ENCODE assay signal across 15 cellular contexts in the genomic region with DNA sequence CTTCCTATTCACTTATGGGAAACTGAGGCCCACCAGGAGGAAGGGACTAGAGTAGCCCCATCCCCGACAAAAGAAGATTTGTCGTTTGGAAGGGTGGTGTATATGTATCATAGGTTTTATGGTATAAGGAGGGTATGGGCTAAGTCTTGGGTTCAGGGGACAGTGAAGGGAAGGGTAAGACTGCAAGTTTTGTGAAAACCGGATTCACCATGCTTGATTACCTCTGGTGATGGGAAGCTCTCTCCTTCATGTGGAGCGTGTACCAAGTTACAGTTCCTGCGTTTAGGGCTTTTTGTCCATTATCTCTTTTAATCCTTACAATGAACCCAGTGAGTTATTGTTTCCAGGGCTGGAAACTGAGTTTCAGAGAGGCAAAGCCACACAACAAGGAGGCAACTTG. TPM values are rescaled to one million over a fixed set of nuclear protein-coding genes. Genes with fewer than 3 reads are reported as not detected.
DNase-seq lines count a peak whose midpoint lies in the region; ATAC-seq, FAIRE-seq and TF ChIP-seq lines count a peak whose summit lies in the region.
"Had no signal": no experiment of that assay in that cellular context is flagged by ENCODE, and none has a peak within 500 bp of the region (broad histone marks: within the 10 kb centered on the region; RNA-seq: fewer than 3 reads in every experiment).

No MANE protein-coding gene starts in this region.

- peaks cover 55% of the 10 kb centered on the region for H3K4me1 ChIP-seq in CD8-positive, alpha-beta memory T cell (ENCODE audit: insufficient read depth, low read length)
- peaks cover 11% of the 10 kb centered on the region for H3K4me1 ChIP-seq in IMR-90 (ENCODE audit: control insufficient read depth, insufficient read depth, low read length)
- peaks cover 47 to 56% of the 10 kb centered on the region in 2 experiments for H3K4me1 ChIP-seq in K562 (replicated peaks in 1 of 2; ENCODE audit: control insufficient read depth in 2 of 2, insufficient read depth in 2 of 2, low read length in 2 of 2)

- peaks cover 0 to 24% (median 2%) of the 10 kb centered on the region in 3 donors for H3K36me3 Mint-ChIP-seq in CD8-positive, alpha-beta memory T cell
- H3K36me3 Mint-ChIP-seq in osteocyte (ENCODE audit: unreplicated experiment), result no peaks in the 10 kb centered on the region

- H2AK5ac ChIP-seq in IMR-90 (ENCODE audit: low read depth, low read length), result no peak overlapping the region

- no peak for ATAC-seq in IMR-90 (ENCODE audit: low read depth)
- no peak for ATAC-seq in K562
- ATAC-seq in HG03460 (IDR thresholded peaks at IDR 0.05; ENCODE audit: unreplicated experiment), result no peak
- ATAC-seq: sciatic nerve had no signal

- intact Hi-C loops in IMR-90 (cut with micrococcal nuclease) (no loop called here), K562 (cut with micrococcal nuclease) (no loop called here)

- H3K23ac ChIP-seq in IMR-90 (ENCODE audit: low read depth, low read length), result 0 out of 2 replicates have a peak overlapping the region, but pooled peaks have one; percentile 64

- no peak overlapping the region for H3K56ac ChIP-seq in IMR-90 (ENCODE audit: extremely low read depth, insufficient read depth, low read length)

- no peak overlapping the region for H2AK9ac ChIP-seq in IMR-90 (replicated peaks; ENCODE audit: low read depth, low read length, poor library complexity)

- CTCF ChIA-PET in CD8-positive, alpha-beta memory T cell (lab: Charles Lee), result interaction anchor here (0.8 to 1.1 kb wide), 2 partner anchors 12 to 73 kb away, joined by 3 to 4 read pairs; a partner anchor contains a TSS
- CTCF ChIA-PET in IMR-90 (lab: Yijun Ruan, JAX) (no interaction called here), K562 (lab: Yijun Ruan, JAX; ENCODE audit: low intra/inter-chr PET ratio) (no interaction called here)

- peaks cover 92% of the 10 kb centered on the region for H3K79me2 ChIP-seq in K562 (ENCODE audit: control insufficient read depth, insufficient read depth, low read length)

- H3K4me3 Mint-ChIP-seq in CD8-positive, alpha-beta memory T cell, result peak overlapping the region; percentile 34 to 97 (median 58)
- no peak overlapping the region for H3K4me3 Mint-ChIP-seq in osteocyte (ENCODE audit: unreplicated experiment)

- H3K4ac ChIP-seq in IMR-90 (ENCODE audit: low read depth, low read length), result no peak overlapping the region

- H3K27ac Mint-ChIP-seq in CD8-positive, alpha-beta memory T cell, result peak overlapping the region; percentile 29 to 99 (median 79)
- peak overlapping the region; percentile 54 for H3K27ac Mint-ChIP-seq in osteocyte (ENCODE audit: unreplicated experiment)

- H3K9me1 ChIP-seq in IMR-90 (ENCODE audit: insufficient read depth, low read length) (peaks cover 8% of the 10 kb centered on the region), K562 (ENCODE audit: control insufficient read depth, insufficient read depth, low read length) (no peaks in the 10 kb centered on the region)

- TF ChIP-seq POLR2A in IMR-90 (IDR thresholded peaks at IDR 0.05; ENCODE audit: low read depth, low read length) (no peak), K562 (conservative IDR thresholded peaks at IDR 0.05) (no peak; the same call in 1 of the 2 replicates)

- H3K36me3 ChIP-seq in CD8-positive, alpha-beta memory T cell (ENCODE audit: insufficient read depth, low read length), result peaks cover 6% of the 10 kb centered on the region
- H3K36me3 ChIP-seq in IMR-90 (ENCODE audit: control insufficient read depth, insufficient read depth, low read length), result peaks cover 15% of the 10 kb centered on the region
- peaks cover 63% of the 10 kb centered on the region for H3K36me3 ChIP-seq in K562 (ENCODE audit: control insufficient read depth, insufficient read depth, low read length)

- H2BK5ac ChIP-seq in IMR-90 (ENCODE audit: low read depth, low read length, poor library complexity, severe bottlenecking), result no peak overlapping the region

- H2BK120ac ChIP-seq in IMR-90 (ENCODE audit: low read depth, low read length), result no peak overlapping the region

- no peak for TF ChIP-seq EP300 in K562 (IDR thresholded peaks at IDR 0.05; ENCODE audit: low read length)

- H4K91ac ChIP-seq in IMR-90 (ENCODE audit: insufficient read depth, low read depth, low read length), result no peak overlapping the region

- H2BK20ac ChIP-seq in IMR-90 (ENCODE audit: low read depth, low read length), result no peak overlapping the region

- H3K9ac ChIP-seq in IMR-90 (ENCODE audit: low read depth, low read length), result no peak overlapping the region
- H3K9ac ChIP-seq in K562 (ENCODE audit: insufficient read depth in 1 of 2, low read depth in 2 of 2, low read length in 2 of 2), result peak overlapping the region in 1 of 2 experiments; percentile 76; a peak in 2 of 4 replicates

- peaks cover 56 to 72% (median 59%) of the 10 kb centered on the region in 3 donors for H3K4me1 Mint-ChIP-seq in CD8-positive, alpha-beta memory T cell
- peaks cover 42% of the 10 kb centered on the region for H3K4me1 Mint-ChIP-seq in osteocyte (ENCODE audit: unreplicated experiment)

- H3K14ac ChIP-seq in IMR-90 (replicated peaks; ENCODE audit: low read depth, low read length), result no peak overlapping the region

- no peak overlapping the region for H4K5ac ChIP-seq in IMR-90 (ENCODE audit: low read depth, low read length)

- H3K27me3 Mint-ChIP-seq in CD8-positive, alpha-beta memory T cell, result peaks cover 0 to 2% of the 10 kb centered on the region in 2 donors
- H3K27me3 Mint-ChIP-seq in osteocyte (ENCODE audit: unreplicated experiment), result no peaks in the 10 kb centered on the region

- BruUV-seq in IMR-90 (replicated peaks; lab: Mats Ljungman, UMichigan) (no TSS peak), K562 (replicated peaks; lab: Mats Ljungman, UMichigan) (no TSS peak)

- dilution Hi-C loops in IMR-90 (cut with HindIII; ENCODE audit: low sequenced_read_pairs, unreplicated experiment), result no loop called here

- in situ Hi-C loops in IMR-90 (cut with MboI; ENCODE audit: low sequenced_read_pairs), result no loop called here
- in situ Hi-C loops in K562 (cut with MboI), result no loop called here
- in situ Hi-C loops in ACHN (cut with HindIII; ENCODE audit: low pct_ligation_motif_present, low pct_unique_long_range_greater_than_20kb, low sequenced_read_pairs), result no loop called here

- TF ChIP-seq RAD21 in IMR-90 (IDR thresholded peaks at IDR 0.05; ENCODE audit: low read length), result no peak
- TF ChIP-seq RAD21 in K562 (CRISPR knock-in tag; conservative IDR thresholded peaks at IDR 0.05 in 1 of 2, IDR thresholded peaks at IDR 0.05 in 1 of 2), result no peak

- H3K4me3 ChIP-seq in CD8-positive, alpha-beta memory T cell (ENCODE audit: low read length), result no peak overlapping the region
- H3K4me3 ChIP-seq in IMR-90 (ENCODE audit: insufficient read depth, low read depth, low read length) (no peak overlapping the region), K562 (no peak overlapping the region; the same call in 1 of the 2 replicates)
- H3K4me3 ChIP-seq: PC-9 had no signal

- H3K9me3 Mint-ChIP-seq in CD8-positive, alpha-beta memory T cell, result no peaks in the 10 kb centered on the region
- no peaks in the 10 kb centered on the region for H3K9me3 Mint-ChIP-seq in osteocyte (ENCODE audit: unreplicated experiment)

- DNase-seq in CD8-positive, alpha-beta memory T cell, result no peak
- DNase-seq in IMR-90, result no peak
- no peak for DNase-seq in K562 (ENCODE audit: extremely low read depth in 1 of 4, low spot score in 3 of 4)
- DNase-seq in osteocyte (ENCODE audit: extremely low spot score, unreplicated experiment), result no peak
- no peak for DNase-seq in globus pallidus (ENCODE audit: low spot score)
- no peak for DNase-seq in ACHN
- DNase-seq: activated CD8-positive, alpha-beta memory T cell treated with anti-CD3 and anti-CD28 coated beads for 24 hours; Caco-2; effector CD4-positive, alpha-beta T cell; foreskin fibroblast; HCEC 1CT; NCI-H1417; PC-9 had no signal

- no peak overlapping the region for H3K27ac ChIP-seq in CD8-positive, alpha-beta memory T cell (ENCODE audit: low read depth, low read length)
- H3K27ac ChIP-seq in IMR-90 (ENCODE audit: insufficient read depth, low read length) (no peak overlapping the region), K562 (ENCODE audit: extremely low read depth, low read depth, low read length) (peak overlapping the region; percentile 98; the same call in 2 of the 3 replicates)
- H3K27ac ChIP-seq: PC-9 had no signal

- H2BK15ac ChIP-seq in IMR-90 (ENCODE audit: low read depth, low read length), result no peak overlapping the region

- no peak overlapping the region for H3K18ac ChIP-seq in IMR-90 (ENCODE audit: low read depth, low read length)

- no peak for TF ChIP-seq CTCF in IMR-90 (conservative IDR thresholded peaks at IDR 0.05; ENCODE audit: low read depth, low read length)
- TF ChIP-seq CTCF in K562 (IDR thresholded peaks at IDR 0.05 in 2 of 3, conservative IDR thresholded peaks at IDR 0.05 in 1 of 3; ENCODE audit: insufficient read depth in 2 of 3, low read depth in 1 of 3, low read length in 3 of 3), result no peak
- no peak for TF ChIP-seq CTCF in osteocyte (IDR thresholded peaks at IDR 0.05)

- peaks cover 70% of the 10 kb centered on the region for H4K20me1 ChIP-seq in IMR-90 (ENCODE audit: insufficient read depth, low read length)
- peaks cover 5% of the 10 kb centered on the region; the same call in 1 of the 2 replicates for H4K20me1 ChIP-seq in K562 (replicated peaks; ENCODE audit: control insufficient read depth, insufficient read depth, low read length)

- H2AFZ ChIP-seq in IMR-90 (replicated peaks; ENCODE audit: low read length, poor library complexity), result no peak overlapping the region
- no peak overlapping the region for H2AFZ ChIP-seq in K562 (ENCODE audit: low read depth, low read length)
- H2AFZ ChIP-seq: PC-9 had no signal

- FAIRE-seq in K562 (lab: Jason Lieb, UNC), result peak; percentile 23

- no peaks in the 10 kb centered on the region for H3K27me3 ChIP-seq in CD8-positive, alpha-beta memory T cell (ENCODE audit: insufficient read depth, low read length, poor library complexity, severe bottlenecking)
- H3K27me3 ChIP-seq in IMR-90 (ENCODE audit: control insufficient read depth, insufficient read depth, low read length), result no peaks in the 10 kb centered on the region
- H3K27me3 ChIP-seq in K562 (ENCODE audit: control insufficient read depth in 2 of 2, insufficient read depth in 2 of 2, low read length in 2 of 2), result no peaks in the 10 kb centered on the region

- H3K4me2 ChIP-seq in IMR-90 (ENCODE audit: low read depth, low read length) (no peak overlapping the region), K562 (ENCODE audit: insufficient read depth, low read length) (peak overlapping the region; percentile 50)
- H3K4me2 ChIP-seq: PC-9 had no signal

- H3K9me3 ChIP-seq in CD8-positive, alpha-beta memory T cell (ENCODE audit: low read length), result no peaks in the 10 kb centered on the region
- H3K9me3 ChIP-seq in IMR-90 (ENCODE audit: control insufficient read depth, insufficient read depth, low read length) (no peaks in the 10 kb centered on the region), K562 (replicated peaks; ENCODE audit: control insufficient read depth, insufficient read depth, low read depth, low read length) (no peaks in the 10 kb centered on the region)
- H3K9me3 ChIP-seq: Caco-2 had no signal

- peaks cover 5 to 64% of the 10 kb centered on the region in 2 experiments; a peak in 3 of 4 replicates for H3K79me1 ChIP-seq in IMR-90 (ENCODE audit: low read depth in 1 of 2, low read length in 2 of 2)

- POLR2A ChIA-PET in CD8-positive, alpha-beta memory T cell (lab: Charles Lee), result no interaction called here
- POLR2A ChIA-PET in IMR-90 (lab: Charles Lee; ENCODE audit: unreplicated experiment) (no interaction called here), K562 (lab: Yijun Ruan, JAX) (interaction anchor here (1.2 kb wide), 1 partner anchor 47 kb away, joined by 3 read pairs; no protein-coding TSS in a partner anchor)

- WGBS in IMR-90 (ENCODE audit: extremely low coverage in 2 of 2, insufficient read length in 1 of 2), 2 experiments, result 90 to 100% methylated on average over 1 to 2 of the region's 5 CpGs
- WGBS in K562 (ENCODE audit: insufficient coverage, low coverage, missing lambda C conversion rate), result 89% methylated on average over 5 of the region's 5 CpGs

- no peak overlapping the region for H4K8ac ChIP-seq in IMR-90 (ENCODE audit: low read depth in 2 of 2, low read length in 2 of 2)

RNA-seq across cellular contexts. Expression of a gene that starts 3.8 kb away (rescaled TPM):
- 100 to 1,000 TPM; 154 to 170 TPM for total RNA-seq in CD8-positive, alpha-beta memory T cell
- polyA plus RNA-seq in CD8-positive, alpha-beta memory T cell, result 61.8 TPM
- total RNA-seq in IMR-90 (2012; rRNA removed), result 61.1 and 66.9 TPM in 2 replicates
- 88.8 and 126 TPM in 2 replicates for polyA plus RNA-seq in IMR-90 (2012; rRNA removed)
- polyA plus RNA-seq in IMR-90 (2012; cell fraction: cytosol; rRNA removed), result 92.1 and 92.3 TPM in 2 replicates
- polyA plus RNA-seq in IMR-90 (2012; cell fraction: nucleus; rRNA removed; ENCODE audit: low replicate concordance), result 91.0 and 119 TPM in 2 replicates
- 123 and 279 TPM in 2 replicates for total RNA-seq in K562 (2011; cell fraction: chromatin; rRNA removed; ENCODE audit: low replicate concordance)
- 127 and 148 TPM in 2 replicates for total RNA-seq in K562 (2011; cell fraction: nucleolus; rRNA removed)
- total RNA-seq in K562 (2011; cell fraction: nucleoplasm; rRNA removed), result 106 and 127 TPM in 2 replicates
- total RNA-seq in K562 (2014; rRNA removed), result 207 and 522 TPM in 2 replicates
- 98.6 and 104 TPM in 2 replicates for total RNA-seq in K562 (2014; rRNA removed; fragmentation: Illumina TruSeq; extraction: Trizol)
- 112 and 114 TPM in 2 replicates for total RNA-seq in K562 (2015; rRNA removed; fragmentation: Illumina TruSeq; extraction: Trizol)
- 248 and 261 TPM in 2 replicates for total RNA-seq in K562 (2021)
- polyA plus RNA-seq in K562 (2011; rRNA removed), result 92.0 and 102 TPM in 2 replicates
- polyA plus RNA-seq in K562 (2011; cell fraction: cytosol; rRNA removed), result 80.7 and 337 TPM in 2 replicates
- 119 and 149 TPM in 2 replicates for polyA plus RNA-seq in K562 (2011; cell fraction: nucleus; rRNA removed)
- 109 and 183 TPM in 2 replicates for polyA plus RNA-seq in K562 (2012)
- 169 and 182 TPM in 2 replicates for polyA plus RNA-seq in K562 (2014; fragmentation: Illumina TruSeq; extraction: Trizol)
- 10 to 100 TPM; 16.7 to 22.6 TPM for polyA plus RNA-seq in K562 (2014; fragmentation: Nextera tagmentation; extraction: Ambion mirVana)
- polyA plus RNA-seq in K562 (2014; rRNA removed), result 148 and 251 TPM in 2 replicates
- polyA minus RNA-seq in K562 (2011; rRNA and poly(A)+ RNA removed), result 55.1 and 66.5 TPM in 2 replicates
- polyA minus RNA-seq in K562 (2011; cell fraction: cytosol; rRNA and poly(A)+ RNA removed), result 131 and 134 TPM in 2 replicates
- polyA minus RNA-seq in K562 (2011; cell fraction: nucleus; rRNA and poly(A)+ RNA removed), result 72.3 and 93.4 TPM in 2 replicates
- 61.9 and 68.9 TPM in 2 replicates for total RNA-seq in osteocyte

RNA-seq across cellular contexts. Expression of a gene that starts 12.8 kb away (rescaled TPM):
- 1 to 10 TPM; 2.5 to 3.3 TPM for total RNA-seq in CD8-positive, alpha-beta memory T cell
- polyA plus RNA-seq in CD8-positive, alpha-beta memory T cell, result 4.6 TPM
- 0.56 and 0.90 TPM in 2 replicates for total RNA-seq in IMR-90 (2012; rRNA removed)
- polyA plus RNA-seq in IMR-90 (2012; rRNA removed), result 1.6 TPM in 2 replicates
- polyA plus RNA-seq in IMR-90 (2012; cell fraction: cytosol; rRNA removed), result 2.0 and 2.9 TPM in 2 replicates
- 3.4 and 4.5 TPM in 2 replicates for polyA plus RNA-seq in IMR-90 (2012; cell fraction: nucleus; rRNA removed; ENCODE audit: low replicate concordance)
- total RNA-seq in K562 (2011; cell fraction: chromatin; rRNA removed; ENCODE audit: low replicate concordance), result 2.8 and 3.4 TPM in 2 replicates
- total RNA-seq in K562 (2011; cell fraction: nucleolus; rRNA removed), result 3.5 and 5.0 TPM in 2 replicates
- 2.3 and 3.4 TPM in 2 replicates for total RNA-seq in K562 (2011; cell fraction: nucleoplasm; rRNA removed)
- total RNA-seq in K562 (2014; rRNA removed), result 6.2 and 8.7 TPM in 2 replicates
- 5.4 and 6.1 TPM in 2 replicates for total RNA-seq in K562 (2014; rRNA removed; fragmentation: Illumina TruSeq; extraction: Trizol)
- 6.0 and 6.5 TPM in 2 replicates for total RNA-seq in K562 (2015; rRNA removed; fragmentation: Illumina TruSeq; extraction: Trizol)
- total RNA-seq in K562 (2021), result 6.4 and 7.6 TPM in 2 replicates
- polyA plus RNA-seq in K562 (2011; rRNA removed), result 4.5 and 7.8 TPM in 2 replicates
- polyA plus RNA-seq in K562 (2011; cell fraction: cytosol; rRNA removed), result 7.5 and 9.8 TPM in 2 replicates
- polyA plus RNA-seq in K562 (2011; cell fraction: nucleus; rRNA removed), result 7.9 and 8.8 TPM in 2 replicates
- polyA plus RNA-seq in K562 (2012), result 9.6 and 13.5 TPM in 2 replicates
- 8.5 and 10.4 TPM in 2 replicates for polyA plus RNA-seq in K562 (2014; fragmentation: Illumina TruSeq; extraction: Trizol)
- polyA plus RNA-seq in K562 (2014; fragmentation: Nextera tagmentation; extraction: Ambion mirVana), result 10 to 100 TPM; 13.0 to 15.6 TPM
- 14.0 and 15.7 TPM in 2 replicates for polyA plus RNA-seq in K562 (2014; rRNA removed)
- 1.2 and 1.8 TPM in 2 replicates for polyA minus RNA-seq in K562 (2011; rRNA and poly(A)+ RNA removed)
- 1.1 and 1.3 TPM in 2 replicates for polyA minus RNA-seq in K562 (2011; cell fraction: cytosol; rRNA and poly(A)+ RNA removed)
- polyA minus RNA-seq in K562 (2011; cell fraction: nucleus; rRNA and poly(A)+ RNA removed), result 1.5 and 1.8 TPM in 2 replicates
- 0.29 and 0.62 TPM in 2 replicates for total RNA-seq in osteocyte

RNA-seq across cellular contexts. Expression of a gene that starts 14.2 kb away (rescaled TPM):
- 1 to 10 TPM; 2.7 to 3.7 TPM for total RNA-seq in CD8-positive, alpha-beta memory T cell
- polyA plus RNA-seq in CD8-positive, alpha-beta memory T cell, result 0.71 TPM
- total RNA-seq in IMR-90 (2012; rRNA removed), result 5.3 and 5.7 TPM in 2 replicates
- 17.4 and 19.4 TPM in 2 replicates for polyA plus RNA-seq in IMR-90 (2012; rRNA removed)
- polyA plus RNA-seq in IMR-90 (2012; cell fraction: cytosol; rRNA removed), result 16.9 and 38.3 TPM in 2 replicates
- 11.9 and 20.0 TPM in 2 replicates for polyA plus RNA-seq in IMR-90 (2012; cell fraction: nucleus; rRNA removed; ENCODE audit: low replicate concordance)
- 9.6 and 30.7 TPM in 2 replicates for total RNA-seq in K562 (2011; cell fraction: chromatin; rRNA removed; ENCODE audit: low replicate concordance)
- 33.3 and 36.9 TPM in 2 replicates for total RNA-seq in K562 (2011; cell fraction: nucleolus; rRNA removed)
- 17.6 and 21.3 TPM in 2 replicates for total RNA-seq in K562 (2011; cell fraction: nucleoplasm; rRNA removed)
- 9.3 and 20.1 TPM in 2 replicates for total RNA-seq in K562 (2014; rRNA removed)
- 6.9 and 7.2 TPM in 2 replicates for total RNA-seq in K562 (2014; rRNA removed; fragmentation: Illumina TruSeq; extraction: Trizol)
- total RNA-seq in K562 (2015; rRNA removed; fragmentation: Illumina TruSeq; extraction: Trizol), result 7.2 and 8.3 TPM in 2 replicates
- 21.4 and 24.3 TPM in 2 replicates for total RNA-seq in K562 (2021)
- 14.1 and 23.1 TPM in 2 replicates for polyA plus RNA-seq in K562 (2011; rRNA removed)
- 28.2 and 40.0 TPM in 2 replicates for polyA plus RNA-seq in K562 (2011; cell fraction: cytosol; rRNA removed)
- 19.8 and 28.9 TPM in 2 replicates for polyA plus RNA-seq in K562 (2011; cell fraction: nucleus; rRNA removed)
- 30.4 and 54.3 TPM in 2 replicates for polyA plus RNA-seq in K562 (2012)
- polyA plus RNA-seq in K562 (2014; fragmentation: Illumina TruSeq; extraction: Trizol), result 18.6 and 23.7 TPM in 2 replicates
- under 1 TPM; 0.53 to 0.69 TPM for polyA plus RNA-seq in K562 (2014; fragmentation: Nextera tagmentation; extraction: Ambion mirVana)
- polyA plus RNA-seq in K562 (2014; rRNA removed), result 12.3 and 18.7 TPM in 2 replicates
- 7.4 and 8.3 TPM in 2 replicates for polyA minus RNA-seq in K562 (2011; rRNA and poly(A)+ RNA removed)
- 20.7 and 22.8 TPM in 2 replicates for polyA minus RNA-seq in K562 (2011; cell fraction: cytosol; rRNA and poly(A)+ RNA removed)
- polyA minus RNA-seq in K562 (2011; cell fraction: nucleus; rRNA and poly(A)+ RNA removed), result 9.0 and 16.4 TPM in 2 replicates
- 15.6 and 15.8 TPM in 2 replicates for total RNA-seq in osteocyte

RNA-seq across cellular contexts. Expression of a gene that starts 43.3 kb away (rescaled TPM):
- total RNA-seq in CD8-positive, alpha-beta memory T cell, result 10 to 100 TPM; 21.6 to 22.1 TPM
- 48.2 TPM for polyA plus RNA-seq in CD8-positive, alpha-beta memory T cell
- 11.1 and 31.9 TPM in 2 replicates for total RNA-seq in IMR-90 (2012; rRNA removed)
- 15.6 and 60.1 TPM in 2 replicates for polyA plus RNA-seq in IMR-90 (2012; rRNA removed)
- 52.4 and 90.3 TPM in 2 replicates for polyA plus RNA-seq in IMR-90 (2012; cell fraction: cytosol; rRNA removed)
- polyA plus RNA-seq in IMR-90 (2012; cell fraction: nucleus; rRNA removed; ENCODE audit: low replicate concordance), result 982 and 1,348 TPM in 2 replicates
- 2.1 and 8.8 TPM in 2 replicates for total RNA-seq in K562 (2011; cell fraction: chromatin; rRNA removed; ENCODE audit: low replicate concordance)
- total RNA-seq in K562 (2011; cell fraction: nucleolus; rRNA removed), result 4.2 and 6.7 TPM in 2 replicates
- total RNA-seq in K562 (2011; cell fraction: nucleoplasm; rRNA removed), result 3.9 and 4.5 TPM in 2 replicates
- 1.2 and 1.6 TPM in 2 replicates for total RNA-seq in K562 (2014; rRNA removed)
- total RNA-seq in K562 (2014; rRNA removed; fragmentation: Illumina TruSeq; extraction: Trizol), result 0.73 TPM in 2 replicates
- 0.18 and 0.26 TPM in 2 replicates for total RNA-seq in K562 (2015; rRNA removed; fragmentation: Illumina TruSeq; extraction: Trizol)
- total RNA-seq in K562 (2021), result 2.4 and 2.7 TPM in 2 replicates
- polyA plus RNA-seq in K562 (2011; rRNA removed), result 0.25 and 0.27 TPM in 2 replicates
- 0.32 and 0.52 TPM in 2 replicates for polyA plus RNA-seq in K562 (2011; cell fraction: cytosol; rRNA removed)
- 1.8 and 3.8 TPM in 2 replicates for polyA plus RNA-seq in K562 (2011; cell fraction: nucleus; rRNA removed)
- 0.76 and 1.3 TPM in 2 replicates for polyA plus RNA-seq in K562 (2012)
- 1.2 and 1.4 TPM in 2 replicates for polyA plus RNA-seq in K562 (2014; fragmentation: Illumina TruSeq; extraction: Trizol)
- polyA plus RNA-seq in K562 (2014; fragmentation: Nextera tagmentation; extraction: Ambion mirVana), result under 1 TPM; 0.11 to 0.30 TPM
- polyA plus RNA-seq in K562 (2014; rRNA removed), result 0.93 and 2.9 TPM in 2 replicates
- polyA minus RNA-seq in K562 (2011; rRNA and poly(A)+ RNA removed), result 0.54 and 0.77 TPM in 2 replicates
- 0.55 and 0.76 TPM in 2 replicates for polyA minus RNA-seq in K562 (2011; cell fraction: cytosol; rRNA and poly(A)+ RNA removed)
- 2.8 and 3.6 TPM in 2 replicates for polyA minus RNA-seq in K562 (2011; cell fraction: nucleus; rRNA and poly(A)+ RNA removed)
- total RNA-seq in osteocyte, result 93.8 and 176 TPM in 2 replicates
